In genomic region chr1:180672505-180672904, GRCh38 we compare ENCODE assay signal across 20 cellular contexts. TPM values are rescaled to one million over a fixed set of nuclear protein-coding genes. Genes with fewer than 3 reads are reported as not detected.
DNase-seq lines count a peak whose midpoint lies in the region; ATAC-seq, FAIRE-seq and TF ChIP-seq lines count a peak whose summit lies in the region.
"Had no signal": no experiment of that assay in that cellular context is flagged by ENCODE, and none has a peak within 500 bp of the region (broad histone marks: within the 10 kb centered on the region; RNA-seq: fewer than 3 reads in every experiment).

No MANE protein-coding gene starts in this region.

- H3K4me3 Mint-ChIP-seq in T-helper 17 cell, result no peak overlapping the region
- H3K4me3 Mint-ChIP-seq: CD4-positive, alpha-beta T cell; T-cell had no signal

- no peak overlapping the region for H3K4me3 ChIP-seq in DOHH2 (ENCODE audit: low read length)
- no peak overlapping the region for H3K4me3 ChIP-seq in Karpas-422 (ENCODE audit: low read length)
- no peak overlapping the region for H3K4me3 ChIP-seq in H7 (ENCODE audit: insufficient read depth, low read depth, low read length)
- H3K4me3 ChIP-seq: A549, HAP-1, SK-N-MC had no signal

- H3K36me3 Mint-ChIP-seq in T-helper 17 cell (ENCODE audit: low read depth), result peaks cover 2% of the 10 kb centered on the region

- H3F3A ChIP-seq in DOHH2 (ENCODE audit: control insufficient read depth, insufficient read depth), result 0 out of 2 replicates have a peak, but pooled peaks cover 2% of the 10 kb centered on the region

- no peak overlapping the region for H2AFZ ChIP-seq in Karpas-422 (ENCODE audit: low read length)

- H3K36me3 ChIP-seq in DOHH2 (ENCODE audit: control insufficient read depth, low read length) (no peaks in the 10 kb centered on the region), Karpas-422 (ENCODE audit: insufficient read depth, low read length) (no peaks in the 10 kb centered on the region; the same call in none of the 2 replicates), H7 (replicated peaks; ENCODE audit: control insufficient read depth, insufficient read depth, low read length) (no peaks in the 10 kb centered on the region)
- H3K36me3 ChIP-seq: HAP-1 had no signal

- H3K4me1 ChIP-seq in DOHH2 (ENCODE audit: control insufficient read depth, low read length) (peaks cover 15% of the 10 kb centered on the region), Karpas-422 (ENCODE audit: low read length) (peaks cover 5% of the 10 kb centered on the region)

- H3K27me3 ChIP-seq in DOHH2 (ENCODE audit: control insufficient read depth, low read length) (no peaks in the 10 kb centered on the region), Karpas-422 (ENCODE audit: low read length) (no peaks in the 10 kb centered on the region), H7 (ENCODE audit: control insufficient read depth, insufficient read depth, low read length) (no peaks in the 10 kb centered on the region)

- no peak for TF ChIP-seq CTCF in DOHH2 (IDR thresholded peaks at IDR 0.05; ENCODE audit: low read depth, low read length, poor library complexity, severe bottlenecking)

- no peaks in the 10 kb centered on the region for H4K20me1 ChIP-seq in DOHH2 (ENCODE audit: control insufficient read depth, insufficient read depth, low read depth, low read length)
- no peaks in the 10 kb centered on the region for H4K20me1 ChIP-seq in Karpas-422 (ENCODE audit: insufficient read depth, low read depth, low read length)

- ATAC-seq in HG02970 (IDR thresholded peaks at IDR 0.05; ENCODE audit: low FRiP score, unreplicated experiment) (no peak), T-helper 17 cell (no peak)
- ATAC-seq: A549, T-cell had no signal

- H3K9ac ChIP-seq in Karpas-422 (ENCODE audit: low read length), result no peak overlapping the region

- H3K9me3 ChIP-seq in DOHH2 (ENCODE audit: control insufficient read depth, insufficient read depth, low read length) (no peaks in the 10 kb centered on the region), Karpas-422 (ENCODE audit: low read length) (peaks cover 5% of the 10 kb centered on the region), T-helper 17 cell (ENCODE audit: control insufficient read depth, low read length, poor library complexity, severe bottlenecking) (peaks cover 6% of the 10 kb centered on the region)
- H3K9me3 ChIP-seq: HAP-1 had no signal

- peak; percentile 47 for DNase-seq in Karpas-422
- DNase-seq in OCI-M1 (lab: John Stamatoyannopoulos, UW), result peak; percentile 48
- no peak for DNase-seq in frontal cortex (ENCODE audit: low spot score in 2 of 2)
- no peak for DNase-seq in H7
- DNase-seq in T-helper 17 cell, result no peak
- DNase-seq: Calu3; CD4-positive, alpha-beta T cell; MM.1S; NCI-H1694 treated with DMSO at 0.1 percent for 48 hours; NCI-H2107; NCI-H2227 treated with DMSO at 0.1 percent for 48 hours; NCI-H510A treated with DMSO at 0.1 percent for 48 hours; NCI-H774; T-cell had no signal

- H3K4me1 Mint-ChIP-seq in T-helper 17 cell, result peaks cover 2% of the 10 kb centered on the region

- H3K4me2 ChIP-seq in DOHH2 (ENCODE audit: low read length) (peak overlapping the region; percentile 15; the same call in 1 of the 2 replicates), Karpas-422 (ENCODE audit: low read depth, low read length, poor library complexity, severe bottlenecking) (no peak overlapping the region)
- H3K4me2 ChIP-seq: A549 had no signal

- H3K27me3 Mint-ChIP-seq in T-helper 17 cell, result no peaks in the 10 kb centered on the region
- H3K27me3 Mint-ChIP-seq: CD4-positive, alpha-beta T cell; T-cell had no signal

- peaks cover 5% of the 10 kb centered on the region for H3K79me2 ChIP-seq in DOHH2 (ENCODE audit: control insufficient read depth, low read length)
- H3K79me2 ChIP-seq in Karpas-422 (ENCODE audit: low read length), result peaks cover 90% of the 10 kb centered on the region

- H3K27ac Mint-ChIP-seq in T-helper 17 cell, result no peak overlapping the region
- H3K27ac Mint-ChIP-seq: CD4-positive, alpha-beta T cell; T-cell had no signal

- peak; percentile 23 for FAIRE-seq in frontal cortex (lab: Jason Lieb, UNC)
- FAIRE-seq: A549 had no signal

- H3K9me2 ChIP-seq in DOHH2 (replicated peaks; ENCODE audit: control insufficient read depth, low read length) (no peaks in the 10 kb centered on the region), Karpas-422 (replicated peaks; ENCODE audit: insufficient read depth, low read length) (no peaks in the 10 kb centered on the region)

- H3K27ac ChIP-seq in DOHH2 (ENCODE audit: low read depth, low read length) (no peak overlapping the region), Karpas-422 (ENCODE audit: low read length) (no peak overlapping the region)
- H3K27ac ChIP-seq: A549, HL-60, SK-N-MC had no signal

RNA-seq across cellular contexts. Expression of gene XPR1, which starts 40.7 kb away (rescaled TPM):
- total RNA-seq in Karpas-422 (2014; rRNA removed; shearing (Covaris generic); ENCODE audit: low replicate concordance), result 18.2 and 38.3 TPM in 2 replicates
- total RNA-seq in frontal cortex (380 TPM), T-helper 17 cell (10 to 100 TPM; 18.6 to 18.9 TPM)
- total RNA-seq in H7 (2014; rRNA removed; shearing (Covaris generic)), result 45.6 and 62.7 TPM in 2 replicates

Comparison
In these comparisons a context has a peak if more than half of its experiments do, and no peak if none do; other contexts are left out.
1. DNase-seq: peak in Karpas-422 (single experiment) and OCI-M1 (single experiment); none in frontal cortex (0 of 2), H7 (single experiment) and T-helper 17 cell (0 of 3).